In the genomic region with DNA sequence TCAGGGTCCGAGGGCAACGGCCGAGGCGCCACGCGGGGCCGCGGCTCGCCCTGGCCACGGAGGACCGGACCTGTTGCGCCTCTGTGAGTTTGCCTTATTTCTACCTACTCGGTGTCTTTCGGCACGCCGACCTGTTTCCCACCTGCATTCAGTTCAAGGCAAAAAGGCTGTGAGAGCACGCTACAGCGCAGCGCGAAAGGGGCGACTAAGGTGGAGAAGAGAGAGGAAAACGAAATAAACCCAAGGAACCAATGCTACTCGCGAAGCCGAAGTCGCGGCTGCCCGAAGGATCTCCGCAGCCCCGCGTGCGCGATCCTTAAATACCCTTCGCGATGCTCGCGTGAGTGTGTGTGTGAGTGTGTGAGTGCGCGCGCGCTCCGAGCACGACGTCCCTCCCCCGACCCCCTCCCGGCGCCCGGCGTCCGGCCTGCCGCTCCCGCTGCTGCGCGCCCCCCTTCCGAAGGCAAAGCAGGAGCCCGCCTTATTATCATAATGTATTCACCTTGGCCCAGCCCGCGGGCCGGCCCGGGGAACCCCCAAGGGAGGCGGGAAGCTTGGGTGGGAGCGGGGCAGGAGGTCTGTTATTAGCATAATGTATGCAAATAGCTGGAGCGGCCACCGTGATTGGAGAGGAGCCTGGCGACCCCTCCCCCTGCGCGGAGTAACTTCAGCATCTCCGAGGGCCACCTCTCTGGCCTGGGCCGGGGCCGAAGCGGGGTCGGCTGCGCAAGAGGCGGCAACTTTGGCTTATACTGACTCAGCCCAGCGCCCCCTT, we compare ENCODE assay signal across 8 cellular contexts. TPM values are rescaled to one million over a fixed set of nuclear protein-coding genes. Genes with fewer than 3 reads are reported as not detected.
DNase-seq lines count a peak whose midpoint lies in the region; ATAC-seq, FAIRE-seq and TF ChIP-seq lines count a peak whose summit lies in the region.

A gene (minus strand): TSS at position 293 of the 775 bp plus-strand sequence.

- peaks cover 79% of the 10 kb centered on the region for H3K27me3 Mint-ChIP-seq in central memory CD8-positive, alpha-beta T cell

- H3K9me3 Mint-ChIP-seq in central memory CD8-positive, alpha-beta T cell: no peaks in the 10 kb centered on the region

- H3K4me3 ChIP-seq in liver (ENCODE audit: low read depth in 1 of 3, low read length in 3 of 3) (peak within 1 kb of the TSS; percentile 45 to 65 (median 59)), HepG2 (replicated peaks in 1 of 3; ENCODE audit: insufficient read depth in 1 of 3, low read depth in 2 of 3, low read length in 3 of 3) (no peak within 1 kb of the TSS), WERI-Rb-1 (ENCODE audit: low read depth, low read length) (peak within 1 kb of the TSS; percentile 84), kidney (ENCODE audit: low read length in 2 of 2) (peak within 1 kb of the TSS; percentile 59 to 75)

- no peak for TF ChIP-seq RAD21 in liver (IDR thresholded peaks at IDR 0.05)
- TF ChIP-seq RAD21 in HepG2 (CRISPR knock-in tag; IDR thresholded peaks at IDR 0.05): no peak

- FAIRE-seq in HepG2 (lab: Jason Lieb, UNC) (no peak), kidney (lab: Jason Lieb, UNC) (no peak)

- no peak within 1 kb of the TSS for H3K4me2 ChIP-seq in HepG2 (ENCODE audit: low read depth, low read length)

- DNase-seq in HepG2 (ENCODE audit: low spot score) (no peak), WERI-Rb-1 (peak; percentile 97), kidney (peak; percentile 86), G401 (ENCODE audit: low spot score) (no peak)
- no peak for DNase-seq in central memory CD8-positive, alpha-beta T cell (ENCODE audit: low spot score in 2 of 2)
- peak in 2 of 3 donors; percentile 7 to 16 for DNase-seq in stimulated activated CD4-positive, alpha-beta T cell treated with anti-CD3 and anti-CD28 coated beads, Interleukin-12 subunit alpha, Interleukin-12 subunit beta, amount 100 ng/mL, for 48 hours (ENCODE audit: low read depth in 2 of 3, low spot score in 1 of 3)

- POLR2A ChIA-PET in HepG2 (lab: Yijun Ruan, JAX): no interaction called here

- intact Hi-C loops in HepG2 (cut with micrococcal nuclease; ENCODE audit: unreplicated experiment) (no loop called here), kidney (cut with DNase I) (no loop called here)

- no peaks in the 10 kb centered on the region for H3K79me2 ChIP-seq in HepG2 (ENCODE audit: insufficient read depth, low read length)

- no peaks in the 10 kb centered on the region for H4K20me1 ChIP-seq in HepG2 (ENCODE audit: insufficient read depth, low read length)

- CTCF ChIA-PET in HepG2 (lab: Yijun Ruan, JAX; ENCODE audit: low intra/inter-chr PET ratio, low total read pairs): no interaction called here

- no peak within 1 kb of the TSS for H3K27ac Mint-ChIP-seq in central memory CD8-positive, alpha-beta T cell (ENCODE audit: low read depth)

- TF ChIP-seq POLR2A in HepG2 (IDR thresholded peaks at IDR 0.05; ENCODE audit: insufficient read depth in 1 of 2, low read depth in 2 of 2, low read length in 2 of 2): no peak

- H3K4me1 ChIP-seq in liver (ENCODE audit: control insufficient read depth in 4 of 4, insufficient read depth in 4 of 4, low read length in 3 of 4) (peaks cover 7 to 16% (median 13%) of the 10 kb centered on the region in 4 donors), HepG2 (ENCODE audit: insufficient read depth, low read length) (no peaks in the 10 kb centered on the region), kidney (ENCODE audit: control insufficient read depth in 1 of 2, insufficient read depth in 1 of 2, low read depth in 1 of 2, low read length in 2 of 2) (peaks cover 0 to 6% of the 10 kb centered on the region in 2 donors)

- 2% methylated on average over 75 of the region's 75 CpGs for WGBS in liver
- WGBS in HepG2 (ENCODE audit: low lambda C conversion rate): 65% methylated on average over 63 of the region's 75 CpGs

- no peak for ATAC-seq in HepG2
- peak; percentile 47 for ATAC-seq in central memory CD8-positive, alpha-beta T cell (replicated peaks; ENCODE audit: extremely low read depth, poor library complexity, severe bottlenecking)
- no peak for ATAC-seq in HG03039 (IDR thresholded peaks at IDR 0.05; ENCODE audit: unreplicated experiment)

- TF ChIP-seq EP300 in HepG2 (IDR thresholded peaks at IDR 0.05; ENCODE audit: low read depth in 2 of 2, low read length in 2 of 2) (no peak), HepG2 (CRISPR knock-in tag; IDR thresholded peaks at IDR 0.05; ENCODE audit: borderline replicate concordance) (no peak)

- H3K27me3 ChIP-seq in liver (ENCODE audit: control insufficient read depth in 4 of 4, insufficient read depth in 4 of 4, low read length in 3 of 4) (peaks cover 0 to 19% (median 5%) of the 10 kb centered on the region in 4 donors), HepG2 (ENCODE audit: control insufficient read depth in 1 of 2, insufficient read depth in 2 of 2, low read length in 2 of 2) (peaks cover 1 to 6% of the 10 kb centered on the region in 2 experiments; a peak in 3 of 5 replicates), WERI-Rb-1 (ENCODE audit: insufficient read depth, low read depth, severe bottlenecking) (peaks cover 12% of the 10 kb centered on the region)

- in situ Hi-C loops in HepG2 (cut with HindIII; ENCODE audit: extremely low pct_ligation_motif_present, low pct_unique_long_range_greater_than_20kb): no loop called here
- in situ Hi-C loops in G401 (cut with HindIII; ENCODE audit: low sequenced_read_pairs): no loop called here

- H3K36me3 Mint-ChIP-seq in central memory CD8-positive, alpha-beta T cell (ENCODE audit: insufficient read depth): peaks cover 4% of the 10 kb centered on the region

- no peak within 1 kb of the TSS for H2AFZ ChIP-seq in HepG2 (ENCODE audit: low read length)

- TF ChIP-seq CTCF in liver (IDR thresholded peaks at IDR 0.05; ENCODE audit: low read depth, low read length, missing input control) (no peak), HepG2 (CRISPR knock-in tag; IDR thresholded peaks at IDR 0.05) (no peak), WERI-Rb-1 (IDR thresholded peaks at IDR 0.05; ENCODE audit: low read depth, low read length) (no peak), kidney (IDR thresholded peaks at IDR 0.05; ENCODE audit: borderline replicate concordance, extremely low read depth, insufficient read depth) (no peak)

- H3K4me3 Mint-ChIP-seq in central memory CD8-positive, alpha-beta T cell: peak within 1 kb of the TSS; percentile 69

- H3K9ac ChIP-seq in liver (ENCODE audit: low read depth in 1 of 2, low read length in 2 of 2) (no peak within 1 kb of the TSS), HepG2 (ENCODE audit: insufficient read depth, low read depth, low read length) (no peak within 1 kb of the TSS), kidney (ENCODE audit: low read length in 2 of 2) (no peak within 1 kb of the TSS)

- BruUV-seq in HepG2 (replicated peaks; lab: Mats Ljungman, UMichigan): no TSS peak

- H3K9me3 ChIP-seq in liver (ENCODE audit: control insufficient read depth in 4 of 4, low read length in 3 of 4) (no peaks in the 10 kb centered on the region), HepG2 (ENCODE audit: low read length) (no peaks in the 10 kb centered on the region), WERI-Rb-1 (ENCODE audit: severe bottlenecking) (no peaks in the 10 kb centered on the region), kidney (ENCODE audit: control insufficient read depth in 1 of 2, low read length in 2 of 2) (no peaks in the 10 kb centered on the region)

- no peak within 1 kb of the TSS for H3K27ac ChIP-seq in liver (ENCODE audit: low read depth in 1 of 2, low read length in 2 of 2)
- no peak within 1 kb of the TSS for H3K27ac ChIP-seq in HepG2 (ENCODE audit: extremely low read length, insufficient read depth, low read length)
- peak within 1 kb of the TSS; percentile 6; the same call in 1 of the 2 replicates for H3K27ac ChIP-seq in WERI-Rb-1
- no peak within 1 kb of the TSS for H3K27ac ChIP-seq in kidney (ENCODE audit: low read depth in 2 of 2, low read length in 2 of 2)

- H3K36me3 ChIP-seq in liver (ENCODE audit: control insufficient read depth in 4 of 4, insufficient read depth in 3 of 4, low read depth in 1 of 4, low read length in 3 of 4) (no peaks in the 10 kb centered on the region), HepG2 (replicated peaks in 1 of 2; ENCODE audit: control insufficient read depth in 1 of 2, insufficient read depth in 2 of 2, low read length in 2 of 2) (no peaks in the 10 kb centered on the region), WERI-Rb-1 (no peaks in the 10 kb centered on the region), kidney (ENCODE audit: control insufficient read depth in 1 of 2, insufficient read depth in 2 of 2, low read length in 2 of 2) (no peaks in the 10 kb centered on the region)

- H3K4me1 Mint-ChIP-seq in central memory CD8-positive, alpha-beta T cell: peaks cover 7% of the 10 kb centered on the region

TF ChIP-seq in liver, 16 proteins besides CTCF, POLR2A, EP300 and RAD21 (continues in another document):
- TF ChIP-seq GABPA (IDR thresholded peaks at IDR 0.05 in 1 of 2, conservative IDR thresholded peaks at IDR 0.05 in 1 of 2): no peak

RNA-seq across cellular contexts. Expression of the gene that starts here (rescaled TPM):
- total RNA-seq in liver (1 to 10 TPM; 3.1 to 4.4 TPM), HepG2 (2016; rRNA removed; fragmentation: Illumina TruSeq; extraction: Trizol) (not detected in 2 replicates), kidney (2.3 TPM)
- polyA plus RNA-seq in liver (1 to 10 TPM in 1 of 2 donors, under 1 TPM in 1; 0.61 to 1.2 TPM), HepG2 (2011; rRNA removed) (not detected in 2 replicates), kidney (ENCODE audit: insufficient read depth, low read depth, low replicate concordance) (0.52 TPM)
- total RNA-seq in HepG2 (2016; cell fraction: cytosol; rRNA removed; fragmentation: Illumina TruSeq; extraction: Trizol; ENCODE audit: low read depth): not detected in 2 replicates
- not detected in 2 replicates for total RNA-seq in HepG2 (2016; cell fraction: insoluble cytoplasmic fraction; rRNA removed; fragmentation: Illumina TruSeq; extraction: Trizol)
- total RNA-seq in HepG2 (2016; cell fraction: membrane; rRNA removed; fragmentation: Illumina TruSeq; extraction: Trizol): not detected in 2 replicates
- not detected in 2 replicates for total RNA-seq in HepG2 (2016; cell fraction: nucleus; rRNA removed; fragmentation: Illumina TruSeq; extraction: Trizol)
- polyA plus RNA-seq in HepG2 (2011; cell fraction: cytosol; rRNA removed): not detected in 2 replicates
- 0.02 and 0.05 TPM in 2 replicates for polyA plus RNA-seq in HepG2 (2011; cell fraction: nucleus; rRNA removed)
- 0.03 TPM in 1 of 2 replicates, not detected in the other for polyA plus RNA-seq in HepG2 (2012)
- polyA plus RNA-seq in HepG2 (2016; cell fraction: cytosol; fragmentation: Illumina TruSeq; extraction: Trizol; ENCODE audit: low read depth): not detected in 2 replicates
- polyA plus RNA-seq in HepG2 (2016; cell fraction: insoluble cytoplasmic fraction; fragmentation: Illumina TruSeq; extraction: Trizol; ENCODE audit: low read depth): not detected in 2 replicates
- not detected in 2 replicates for polyA plus RNA-seq in HepG2 (2016; cell fraction: membrane; fragmentation: Illumina TruSeq; extraction: Trizol; ENCODE audit: low read depth)
- polyA plus RNA-seq in HepG2 (2016; cell fraction: nucleus; fragmentation: Illumina TruSeq; extraction: Trizol; ENCODE audit: insufficient read depth, low read depth): not detected in 2 replicates
- polyA minus RNA-seq in HepG2 (2011; rRNA and poly(A)+ RNA removed; ENCODE audit: low replicate concordance): 23.4 TPM in 1 of 2 replicates, not detected in the other
- not detected in 2 replicates for polyA minus RNA-seq in HepG2 (2011; cell fraction: cytosol; rRNA and poly(A)+ RNA removed)
- 0.13 TPM in 1 of 2 replicates, not detected in the other for polyA minus RNA-seq in HepG2 (2011; cell fraction: nucleus; rRNA and poly(A)+ RNA removed)
- not detected in 2 replicates for total RNA-seq in G401 (2014; rRNA removed; shearing (Covaris generic))

Comparison
In these comparisons a context has a peak if more than half of its experiments do, and no peak if none do; other contexts are left out.
1. H3K4me3 ChIP-seq: peak in liver (3 of 3), WERI-Rb-1 (single experiment) and kidney (2 of 2); none in HepG2 (0 of 3).
2. DNase-seq: peak in WERI-Rb-1 (single experiment), kidney (single experiment) and stimulated activated CD4-positive, alpha-beta T cell treated with anti-CD3 and anti-CD28 coated beads, Interleukin-12 subunit alpha, Interleukin-12 subunit beta, amount 100 ng/mL, for 48 hours (2 of 3); none in HepG2 (single experiment), central memory CD8-positive, alpha-beta T cell (0 of 2) and G401 (single experiment).